In genomic region chr9:129811967-129812363, GRCh38 we compare ENCODE assay signal across 15 cellular contexts. TPM values are rescaled to one million over a fixed set of nuclear protein-coding genes. Genes with fewer than 3 reads are reported as not detected.
DNase-seq lines count a peak whose midpoint lies in the region; ATAC-seq and TF ChIP-seq lines count a peak whose summit lies in the region.
"Had no signal": no experiment of that assay in that cellular context is flagged by ENCODE, and none has a peak within 500 bp of the region (broad histone marks: within the 10 kb centered on the region; RNA-seq: fewer than 3 reads in every experiment).

No MANE protein-coding gene starts in this region.

- TF ChIP-seq CTCF in AG10803 (conservative IDR thresholded peaks at IDR 0.05; ENCODE audit: low read length) = no peak
- TF ChIP-seq CTCF in Caco-2 (IDR thresholded peaks at IDR 0.05; ENCODE audit: insufficient read depth in 1 of 2, low read depth in 1 of 2, low read length in 1 of 2, severe bottlenecking in 1 of 2, unreplicated experiment in 1 of 2) = no peak
- TF ChIP-seq CTCF in VCaP (conservative IDR thresholded peaks at IDR 0.05) = no peak
- TF ChIP-seq CTCF in mucosa of descending colon (IDR thresholded peaks at IDR 0.05) = no peak

- intact Hi-C loops in Caco-2 (cut with micrococcal nuclease; ENCODE audit: unreplicated experiment) = no loop called here
- intact Hi-C loops in mucosa of descending colon (cut with DNase I, micrococcal nuclease) = no loop called here

- ATAC-seq in mucosa of descending colon (peak; percentile 14), GM19452 (IDR thresholded peaks at IDR 0.05; ENCODE audit: unreplicated experiment) (no peak)

- no peaks in the 10 kb centered on the region for H3K27me3 Mint-ChIP-seq in Caco-2 (ENCODE audit: insufficient read depth, unreplicated experiment)
- H3K27me3 Mint-ChIP-seq: B cell had no signal

- no peaks in the 10 kb centered on the region for H3K9me3 Mint-ChIP-seq in Caco-2 (ENCODE audit: unreplicated experiment)

- no peak overlapping the region for H3K4me3 Mint-ChIP-seq in Caco-2 (ENCODE audit: unreplicated experiment)
- H3K4me3 Mint-ChIP-seq: B cell had no signal

- no peak overlapping the region for H3K4me3 ChIP-seq in AG10803 (ENCODE audit: low read length)
- no peak overlapping the region for H3K4me3 ChIP-seq in Caco-2 (ENCODE audit: low read depth, low read length)
- no peak overlapping the region for H3K4me3 ChIP-seq in mucosa of descending colon
- H3K4me3 ChIP-seq: smooth muscle cell, stomach had no signal

- H3K27ac ChIP-seq in VCaP = peak overlapping the region; percentile 97
- H3K27ac ChIP-seq: parathyroid adenoma, stomach had no signal

- H3K27me3 ChIP-seq in Caco-2 (replicated peaks; ENCODE audit: control insufficient read depth, insufficient read depth, low read length) = no peaks in the 10 kb centered on the region
- H3K27me3 ChIP-seq: stomach had no signal

- no TSS peak for BruUV-seq in Caco-2 (replicated peaks; lab: Mats Ljungman, UMichigan)

- POLR2A ChIA-PET in Caco-2 (lab: Charles Lee) = interaction anchor here (0.6 to 1.1 kb wide), 2 partner anchors 9 to 22 kb away, joined by 3 read pairs; partner anchors contain the start of gene TOR1B

- H3K36me3 Mint-ChIP-seq in Caco-2 (ENCODE audit: insufficient read depth, unreplicated experiment) = peaks cover 42% of the 10 kb centered on the region

- H3K9me3 ChIP-seq in Caco-2 (no peaks in the 10 kb centered on the region), mucosa of descending colon (no peaks in the 10 kb centered on the region)
- H3K9me3 ChIP-seq: stomach had no signal

- CTCF ChIA-PET in Caco-2 (lab: Charles Lee) = no interaction called here

- peaks cover 3% of the 10 kb centered on the region; the same call in 1 of the 2 replicates for H3K36me3 ChIP-seq in Caco-2 (ENCODE audit: control insufficient read depth, insufficient read depth, low read length)
- H3K36me3 ChIP-seq in mucosa of descending colon (ENCODE audit: low read depth) = no peaks in the 10 kb centered on the region

- peak overlapping the region; percentile 61 for H3K27ac Mint-ChIP-seq in Caco-2 (ENCODE audit: unreplicated experiment)
- H3K27ac Mint-ChIP-seq: B cell had no signal

- H3K4me1 Mint-ChIP-seq in Caco-2 (ENCODE audit: low read depth, unreplicated experiment) = peaks cover 25% of the 10 kb centered on the region

- DNase-seq in AG10803 (ENCODE audit: low read depth) = peak; percentile 6
- DNase-seq in Caco-2 = no peak
- DNase-seq in mucosa of descending colon = no peak
- no peak for DNase-seq in OCI-M2 (lab: John Stamatoyannopoulos, UW; ENCODE audit: unreplicated experiment)
- no peak for DNase-seq in dermis blood vessel endothelial cell
- DNase-seq: effector CD8-positive, alpha-beta T cell; NCI-H146; NCI-H345; stomach; T-helper 9 cell had no signal

- peaks cover 30% of the 10 kb centered on the region for H3K4me1 ChIP-seq in Caco-2
- H3K4me1 ChIP-seq in mucosa of descending colon (ENCODE audit: low read depth) = peaks cover 33% of the 10 kb centered on the region
- H3K4me1 ChIP-seq: parathyroid adenoma had no signal

RNA-seq across cellular contexts. Expression of gene TOR1B, which starts 9.0 kb away (rescaled TPM):
- total RNA-seq in Caco-2 (2022) (22.8 and 28.0 TPM in 2 replicates), mucosa of descending colon (10 to 100 TPM; 37.3 to 63.5 (median 49.2) TPM), dermis blood vessel endothelial cell (33.5 and 34.6 TPM in 2 replicates)

RNA-seq across cellular contexts. Expression of gene TOR1A, which starts 12.0 kb away (rescaled TPM):
- 31.8 and 32.2 TPM in 2 replicates for total RNA-seq in Caco-2 (2022)
- total RNA-seq in mucosa of descending colon = 10 to 100 TPM; 30.8 to 35.8 (median 35.2) TPM
- total RNA-seq in dermis blood vessel endothelial cell = 38.0 and 38.8 TPM in 2 replicates

RNA-seq across cellular contexts. Expression of gene C9orf78, which starts 23.1 kb away (rescaled TPM):
- total RNA-seq in Caco-2 (2022) (38.3 and 44.1 TPM in 2 replicates), mucosa of descending colon (10 to 100 TPM; 35.1 to 47.5 (median 37.3) TPM), dermis blood vessel endothelial cell (37.4 and 49.5 TPM in 2 replicates)

RNA-seq across cellular contexts. Expression of gene USP20, which starts 23.3 kb away (rescaled TPM):
- total RNA-seq in Caco-2 (2022) = 13.9 and 16.5 TPM in 2 replicates
- total RNA-seq in mucosa of descending colon = 10 to 100 TPM; 20.2 to 32.3 (median 22.9) TPM
- 8.7 and 11.2 TPM in 2 replicates for total RNA-seq in dermis blood vessel endothelial cell

RNA-seq across cellular contexts. Expression of gene PTGES, which starts 59.1 kb away (rescaled TPM):
- total RNA-seq in Caco-2 (2022) (4.0 and 5.6 TPM in 2 replicates), mucosa of descending colon (10 to 100 TPM in 1 of 3 donors, 1 to 10 TPM in 2; 3.4 to 10.8 (median 5.2) TPM), dermis blood vessel endothelial cell (0.47 and 0.51 TPM in 2 replicates)
- total RNA-seq: B cell had no signal
